Comparison of ENCODE assay signal across 1 cellular context in the genomic region with DNA sequence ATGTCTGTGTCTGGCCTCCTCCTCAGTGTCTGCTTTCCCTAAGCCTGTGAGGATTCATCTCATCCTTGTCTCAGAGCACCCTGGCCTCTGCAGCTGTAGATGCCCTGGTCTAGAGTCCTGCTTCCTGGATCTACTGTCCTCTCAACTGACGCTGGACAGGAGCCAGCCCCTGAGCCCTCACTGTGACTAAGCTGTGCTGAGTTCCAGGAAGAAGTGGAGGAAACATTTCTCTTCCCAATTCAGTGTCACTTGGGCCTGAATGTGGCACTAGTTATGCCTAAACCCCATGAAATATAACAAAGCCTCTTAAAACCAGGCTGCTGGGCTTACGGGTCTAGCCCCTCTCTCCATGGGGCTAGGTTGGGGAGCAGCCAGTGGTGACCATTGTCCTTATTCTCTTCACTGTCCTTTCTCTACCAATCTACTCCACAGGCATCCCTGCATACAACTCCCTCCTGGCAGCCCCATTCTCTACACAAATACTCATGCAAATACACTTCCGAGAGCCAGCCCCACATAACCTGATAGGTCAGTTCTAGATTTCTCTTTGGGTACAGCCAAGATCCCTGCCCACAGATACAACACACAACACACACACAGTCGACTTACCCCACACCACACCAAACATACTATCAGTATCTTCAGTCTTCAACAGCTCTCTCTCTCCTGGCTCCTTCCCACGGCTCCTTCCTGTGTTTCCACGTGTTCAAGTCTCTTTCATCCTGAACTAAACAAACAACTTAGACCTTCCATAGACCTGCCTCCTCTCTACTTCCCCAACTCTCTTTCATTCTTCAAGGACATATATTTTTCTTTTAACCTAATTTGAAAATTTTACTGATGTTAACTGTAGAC.
TF ChIP-seq lines count a peak whose summit lies in the region.

No MANE protein-coding gene starts in this region.

TF ChIP-seq in GM23338, 12 proteins besides CTCF, POLR2A, EP300 and RAD21 (continued from another document):
- TF ChIP-seq, protein P1, sequence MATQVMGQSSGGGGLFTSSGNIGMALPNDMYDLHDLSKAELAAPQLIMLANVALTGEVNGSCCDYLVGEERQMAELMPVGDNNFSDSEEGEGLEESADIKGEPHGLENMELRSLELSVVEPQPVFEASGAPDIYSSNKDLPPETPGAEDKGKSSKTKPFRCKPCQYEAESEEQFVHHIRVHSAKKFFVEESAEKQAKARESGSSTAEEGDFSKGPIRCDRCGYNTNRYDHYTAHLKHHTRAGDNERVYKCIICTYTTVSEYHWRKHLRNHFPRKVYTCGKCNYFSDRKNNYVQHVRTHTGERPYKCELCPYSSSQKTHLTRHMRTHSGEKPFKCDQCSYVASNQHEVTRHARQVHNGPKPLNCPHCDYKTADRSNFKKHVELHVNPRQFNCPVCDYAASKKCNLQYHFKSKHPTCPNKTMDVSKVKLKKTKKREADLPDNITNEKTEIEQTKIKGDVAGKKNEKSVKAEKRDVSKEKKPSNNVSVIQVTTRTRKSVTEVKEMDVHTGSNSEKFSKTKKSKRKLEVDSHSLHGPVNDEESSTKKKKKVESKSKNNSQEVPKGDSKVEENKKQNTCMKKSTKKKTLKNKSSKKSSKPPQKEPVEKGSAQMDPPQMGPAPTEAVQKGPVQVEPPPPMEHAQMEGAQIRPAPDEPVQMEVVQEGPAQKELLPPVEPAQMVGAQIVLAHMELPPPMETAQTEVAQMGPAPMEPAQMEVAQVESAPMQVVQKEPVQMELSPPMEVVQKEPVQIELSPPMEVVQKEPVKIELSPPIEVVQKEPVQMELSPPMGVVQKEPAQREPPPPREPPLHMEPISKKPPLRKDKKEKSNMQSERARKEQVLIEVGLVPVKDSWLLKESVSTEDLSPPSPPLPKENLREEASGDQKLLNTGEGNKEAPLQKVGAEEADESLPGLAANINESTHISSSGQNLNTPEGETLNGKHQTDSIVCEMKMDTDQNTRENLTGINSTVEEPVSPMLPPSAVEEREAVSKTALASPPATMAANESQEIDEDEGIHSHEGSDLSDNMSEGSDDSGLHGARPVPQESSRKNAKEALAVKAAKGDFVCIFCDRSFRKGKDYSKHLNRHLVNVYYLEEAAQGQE (IDR thresholded peaks at IDR 0.05; ENCODE audit: unreplicated experiment): no peak
- TF ChIP-seq POLR2AphosphoS5 (IDR thresholded peaks at IDR 0.05; ENCODE audit: low read depth): no peak
- TF ChIP-seq JUNB (IDR thresholded peaks at IDR 0.05; ENCODE audit: unreplicated experiment): no peak
- TF ChIP-seq NANOG (IDR thresholded peaks at IDR 0.05; ENCODE audit: borderline replicate concordance): no peak
- TF ChIP-seq ZNF331 (CRISPR knock-in tag; IDR thresholded peaks at IDR 0.05; ENCODE audit: low read depth): no peak
- no peak for TF ChIP-seq ZNF114 (CRISPR knock-in tag; IDR thresholded peaks at IDR 0.05)
- TF ChIP-seq STAT1 (IDR thresholded peaks at IDR 0.05; ENCODE audit: unreplicated experiment): no peak
- no peak for TF ChIP-seq EZH2 (IDR thresholded peaks at IDR 0.05; ENCODE audit: low read depth, unreplicated experiment)
- no peak for TF ChIP-seq CREB1 (CRISPR knock-in tag; IDR thresholded peaks at IDR 0.05; ENCODE audit: low read depth)
- TF ChIP-seq, protein P2, sequence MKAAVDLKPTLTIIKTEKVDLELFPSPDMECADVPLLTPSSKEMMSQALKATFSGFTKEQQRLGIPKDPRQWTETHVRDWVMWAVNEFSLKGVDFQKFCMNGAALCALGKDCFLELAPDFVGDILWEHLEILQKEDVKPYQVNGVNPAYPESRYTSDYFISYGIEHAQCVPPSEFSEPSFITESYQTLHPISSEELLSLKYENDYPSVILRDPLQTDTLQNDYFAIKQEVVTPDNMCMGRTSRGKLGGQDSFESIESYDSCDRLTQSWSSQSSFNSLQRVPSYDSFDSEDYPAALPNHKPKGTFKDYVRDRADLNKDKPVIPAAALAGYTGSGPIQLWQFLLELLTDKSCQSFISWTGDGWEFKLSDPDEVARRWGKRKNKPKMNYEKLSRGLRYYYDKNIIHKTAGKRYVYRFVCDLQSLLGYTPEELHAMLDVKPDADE (IDR thresholded peaks at IDR 0.05): no peak
- no peak for TF ChIP-seq EZH2phosphoT487 (IDR thresholded peaks at IDR 0.05; ENCODE audit: unreplicated experiment)
TF ChIP-seq in GM23338: peak in this region for 0.
